Comparison of ENCODE assay signal across 1 cellular context in genomic region chr22:45772726-45773125, GRCh38.
TF ChIP-seq lines count a peak whose summit lies in the region.

No MANE protein-coding gene starts in this region.

TF ChIP-seq in GM12878, 131 proteins besides CTCF, POLR2A, EP300 and RAD21 (continued from another document and continues in another):
- TF ChIP-seq CEBPZ (IDR thresholded peaks at IDR 0.05; ENCODE audit: low read depth, low read length) (no peak), ZZZ3 (IDR thresholded peaks at IDR 0.05; ENCODE audit: control insufficient read depth, insufficient read length, low read depth) (no peak), NBN (IDR thresholded peaks at IDR 0.05) (no peak), PRDM15 (CRISPR knock-in tag; IDR thresholded peaks at IDR 0.05) (no peak), SMC3 (IDR thresholded peaks at IDR 0.05; ENCODE audit: borderline replicate concordance, low read length) (no peak), SMAD5 (IDR thresholded peaks at IDR 0.05; ENCODE audit: low read depth) (no peak), WRNIP1 (IDR thresholded peaks at IDR 0.05; ENCODE audit: borderline replicate concordance, low read depth, low read length) (no peak), CHD1 (IDR thresholded peaks at IDR 0.05; ENCODE audit: low read depth, low read length) (no peak), BHLHE40 (IDR thresholded peaks at IDR 0.05; ENCODE audit: borderline replicate concordance in 1 of 2, low read depth in 2 of 2, low read length in 1 of 2) (no peak), ZNF274 (IDR thresholded peaks at IDR 0.05; ENCODE audit: insufficient read depth, insufficient read length) (no peak), PAX8 (IDR thresholded peaks at IDR 0.05) (peak; percentile 92), LARP7 (IDR thresholded peaks at IDR 0.05) (no peak), MXI1 (IDR thresholded peaks at IDR 0.05; ENCODE audit: low read depth, low read length) (no peak), CUX1 (IDR thresholded peaks at IDR 0.05; ENCODE audit: insufficient replicate concordance, low read depth, low read length) (no peak), ZBTB4 (CRISPR knock-in tag; IDR thresholded peaks at IDR 0.05) (no peak), YBX1 (IDR thresholded peaks at IDR 0.05) (no peak), SREBF2 (IDR thresholded peaks at IDR 0.05; ENCODE audit: low read length) (no peak), SMAD1 (IDR thresholded peaks at IDR 0.05; ENCODE audit: low read depth, partially characterized antibody) (no peak), REST (IDR thresholded peaks at IDR 0.05; ENCODE audit: low read depth, low read length) (no peak), RELB (IDR thresholded peaks at IDR 0.05; ENCODE audit: low read depth) (0 out of 2 replicates have a peak, but pooled peaks have one; percentile 31), NKRF (conservative IDR thresholded peaks at IDR 0.05) (no peak), TARDBP (IDR thresholded peaks at IDR 0.05; ENCODE audit: borderline replicate concordance) (no peak), BMI1 (IDR thresholded peaks at IDR 0.05; ENCODE audit: borderline replicate concordance) (no peak), SKIL (IDR thresholded peaks at IDR 0.05; ENCODE audit: low read depth, poor library complexity, severe bottlenecking) (peak; percentile 42)
